Comparison of ENCODE assay signal across 9 cellular contexts in genomic region chr3:47780727-47781325, GRCh38. TPM values are rescaled to one million over a fixed set of nuclear protein-coding genes. Genes with fewer than 3 reads are reported as not detected.
DNase-seq lines count a peak whose midpoint lies in the region; ATAC-seq, FAIRE-seq and TF ChIP-seq lines count a peak whose summit lies in the region.
"Had no signal": no experiment of that assay in that cellular context is flagged by ENCODE, and none has a peak within 500 bp of the region (broad histone marks: within the 10 kb centered on the region; RNA-seq: fewer than 3 reads in every experiment).

No MANE protein-coding gene starts in this region.

- H3K4me3 ChIP-seq in MG63 (peak overlapping the region; percentile 77), K562 (peak overlapping the region; percentile 69), liver (ENCODE audit: low read depth in 1 of 3, low read length in 3 of 3) (peak overlapping the region; percentile 86 to 94 (median 88)), tibial nerve (peak overlapping the region; percentile 63 to 95 (median 82))

- in situ Hi-C loops in K562 (cut with MboI) = no loop called here

- CTCF ChIA-PET in activated naive CD4-positive, alpha-beta T cell treated with anti-CD3 and anti-CD28 coated beads for 36 hours (lab: Charles Lee) = no interaction called here
- CTCF ChIA-PET in K562 (lab: Yijun Ruan, JAX; ENCODE audit: low intra/inter-chr PET ratio) = no interaction called here

- POLR2A ChIA-PET in K562 (lab: Yijun Ruan, JAX) = interaction anchor here (0.6 to 1.5 kb wide), 9 partner anchors 9 to 308 kb away, joined by 3 to 14 read pairs (median 3); no protein-coding TSS in a partner anchor

- peak overlapping the region; percentile 95 for H3K4me3 Mint-ChIP-seq in activated naive CD4-positive, alpha-beta T cell treated with anti-CD3 and anti-CD28 coated beads for 36 hours

- no peaks in the 10 kb centered on the region for H3K27me3 ChIP-seq in MG63
- no peaks in the 10 kb centered on the region for H3K27me3 ChIP-seq in K562 (ENCODE audit: control insufficient read depth in 2 of 2, insufficient read depth in 2 of 2, low read length in 2 of 2)
- H3K27me3 ChIP-seq in liver (ENCODE audit: control insufficient read depth in 4 of 4, insufficient read depth in 4 of 4, low read length in 3 of 4) = no peaks in the 10 kb centered on the region
- no peaks in the 10 kb centered on the region for H3K27me3 ChIP-seq in tibial nerve

- peak overlapping the region; percentile 84 for H2AFZ ChIP-seq in K562 (ENCODE audit: low read depth, low read length)

- H3K79me2 ChIP-seq in K562 (ENCODE audit: control insufficient read depth, insufficient read depth, low read length) = peaks cover 68% of the 10 kb centered on the region

- H3K9me3 ChIP-seq in MG63 (no peaks in the 10 kb centered on the region), K562 (replicated peaks; ENCODE audit: control insufficient read depth, insufficient read depth, low read depth, low read length) (no peaks in the 10 kb centered on the region), liver (ENCODE audit: control insufficient read depth in 4 of 4, low read length in 3 of 4) (no peaks in the 10 kb centered on the region), tibial nerve (no peaks in the 10 kb centered on the region)

- H3K9ac ChIP-seq in K562 (ENCODE audit: insufficient read depth in 1 of 2, low read depth in 2 of 2, low read length in 2 of 2) = peak overlapping the region; percentile 94 to 99
- H3K9ac ChIP-seq in liver (ENCODE audit: low read depth in 1 of 2, low read length in 2 of 2) = peak overlapping the region; percentile 87 to 88

- 1% methylated on average over 17 of the region's 17 CpGs for WGBS in K562 (ENCODE audit: insufficient coverage, low coverage, missing lambda C conversion rate)
- WGBS in liver = under 1% methylated on average over 17 of the region's 17 CpGs
- 1 to 2% methylated on average over 17 of the region's 17 CpGs for WGBS in tibial nerve, 2 donors

- TSS peak; percentile 70 for BruUV-seq in K562 (replicated peaks; lab: Mats Ljungman, UMichigan)

- no peak for DNase-seq in activated naive CD4-positive, alpha-beta T cell treated with anti-CD3 and anti-CD28 coated beads for 36 hours
- no peak for DNase-seq in activated naive CD4-positive, alpha-beta T cell treated with anti-CD3 and anti-CD28 coated beads, Interleukin-2, amount 50 U/mL, for 16 hours
- DNase-seq in MG63 = no peak
- DNase-seq in K562 (ENCODE audit: extremely low read depth in 1 of 4, low spot score in 3 of 4) = peak in 1 of 4 experiments; percentile 26
- no peak for DNase-seq in tibial nerve (ENCODE audit: low spot score in 2 of 2)
- DNase-seq in iPS-NIHi7 (ENCODE audit: extremely low spot score) = no peak

- no peaks in the 10 kb centered on the region for H3K27me3 Mint-ChIP-seq in activated naive CD4-positive, alpha-beta T cell treated with anti-CD3 and anti-CD28 coated beads for 36 hours (ENCODE audit: low read depth)

- H4K20me1 ChIP-seq in K562 (replicated peaks; ENCODE audit: control insufficient read depth, insufficient read depth, low read length) = 0 out of 2 replicates have a peak, but pooled peaks cover 3% of the 10 kb centered on the region

- peaks cover 26% of the 10 kb centered on the region for H3K4me1 Mint-ChIP-seq in activated naive CD4-positive, alpha-beta T cell treated with anti-CD3 and anti-CD28 coated beads for 36 hours (ENCODE audit: low read depth)

- H3K36me3 ChIP-seq in MG63 (peaks cover 5% of the 10 kb centered on the region; the same call in 1 of the 2 replicates), K562 (ENCODE audit: control insufficient read depth, insufficient read depth, low read length) (peaks cover 31% of the 10 kb centered on the region), liver (ENCODE audit: control insufficient read depth in 4 of 4, insufficient read depth in 3 of 4, low read depth in 1 of 4, low read length in 3 of 4) (no peaks in the 10 kb centered on the region), tibial nerve (no peaks in the 10 kb centered on the region)

- no peaks in the 10 kb centered on the region for H3K9me3 Mint-ChIP-seq in activated naive CD4-positive, alpha-beta T cell treated with anti-CD3 and anti-CD28 coated beads for 36 hours

- TF ChIP-seq RAD21 in K562 (CRISPR knock-in tag; conservative IDR thresholded peaks at IDR 0.05 in 1 of 2, IDR thresholded peaks at IDR 0.05 in 1 of 2) = no peak
- no peak for TF ChIP-seq RAD21 in liver (IDR thresholded peaks at IDR 0.05)

- no peak for FAIRE-seq in K562 (lab: Jason Lieb, UNC)
- FAIRE-seq: islet of Langerhans had no signal

- H3K9me1 ChIP-seq in K562 (ENCODE audit: control insufficient read depth, insufficient read depth, low read length) = no peaks in the 10 kb centered on the region

- TF ChIP-seq POLR2A in K562 (conservative IDR thresholded peaks at IDR 0.05) (no peak), tibial nerve (IDR thresholded peaks at IDR 0.05) (no peak)

- TF ChIP-seq CTCF in K562 (IDR thresholded peaks at IDR 0.05 in 2 of 3, conservative IDR thresholded peaks at IDR 0.05 in 1 of 3; ENCODE audit: insufficient read depth in 2 of 3, low read depth in 1 of 3, low read length in 3 of 3) (no peak), liver (IDR thresholded peaks at IDR 0.05; ENCODE audit: low read depth, low read length, missing input control) (no peak), tibial nerve (IDR thresholded peaks at IDR 0.05) (no peak)

- H3K4me2 ChIP-seq in K562 (ENCODE audit: insufficient read depth, low read length) = peak overlapping the region; percentile 89

- H3K4me1 ChIP-seq in K562 (replicated peaks in 1 of 2; ENCODE audit: control insufficient read depth in 2 of 2, insufficient read depth in 2 of 2, low read length in 2 of 2) (peaks cover 16 to 23% of the 10 kb centered on the region in 2 experiments), liver (ENCODE audit: control insufficient read depth in 4 of 4, insufficient read depth in 4 of 4, low read length in 3 of 4) (peaks cover 5 to 27% (median 14%) of the 10 kb centered on the region in 4 donors), tibial nerve (peaks cover 0 to 40% (median 15%) of the 10 kb centered on the region in 4 donors)

- TF ChIP-seq EP300 in K562 (IDR thresholded peaks at IDR 0.05; ENCODE audit: low read length) = no peak
- no peak for TF ChIP-seq EP300 in tibial nerve (IDR thresholded peaks at IDR 0.05)

- peak; percentile 2; the same call in 2 of the 3 replicates for ATAC-seq in K562
- no peak for ATAC-seq in GM21723 (IDR thresholded peaks at IDR 0.05; ENCODE audit: unreplicated experiment)

- H3K27ac ChIP-seq in K562 (ENCODE audit: extremely low read depth, low read depth, low read length) (peak overlapping the region; percentile 98), liver (ENCODE audit: low read depth in 1 of 2, low read length in 2 of 2) (peak overlapping the region; percentile 99), tibial nerve (peak overlapping the region; percentile 87 to 98 (median 94))

- intact Hi-C loops in activated naive CD4-positive, alpha-beta T cell treated with anti-CD3 and anti-CD28 coated beads for 36 hours (cut with micrococcal nuclease) = loop anchor here (1.0 to 10.0 kb wide), 7 partner anchors 22 to 804 kb away; partner anchors contain the start of genes CCDC12, DHX30, ELP6 and KIF9
- intact Hi-C loops in K562 (cut with micrococcal nuclease) = loop anchor here (5.0 kb wide), 1 partner anchor 399 kb away; the partner anchor contains the start of gene PTPN23

- H3K27ac Mint-ChIP-seq in activated naive CD4-positive, alpha-beta T cell treated with anti-CD3 and anti-CD28 coated beads for 36 hours = peak overlapping the region; percentile 83

- H3K36me3 Mint-ChIP-seq in activated naive CD4-positive, alpha-beta T cell treated with anti-CD3 and anti-CD28 coated beads for 36 hours (ENCODE audit: low read depth) = peaks cover 7% of the 10 kb centered on the region

RNA-seq across cellular contexts. Expression of gene SMARCC1, which starts 0.9 kb away (rescaled TPM):
- 10 to 100 TPM; 82.5 to 84.5 TPM for total RNA-seq in activated naive CD4-positive, alpha-beta T cell treated with anti-CD3 and anti-CD28 coated beads for 36 hours
- 33.4 and 40.8 TPM in 2 replicates for total RNA-seq in MG63 (2014; rRNA removed; shearing (Covaris generic); ENCODE audit: low replicate concordance)
- total RNA-seq in K562 (2011; cell fraction: chromatin; rRNA removed; ENCODE audit: low replicate concordance) = 160 and 393 TPM in 2 replicates
- total RNA-seq in K562 (2011; cell fraction: nucleolus; rRNA removed) = 70.4 and 74.0 TPM in 2 replicates
- 125 and 187 TPM in 2 replicates for total RNA-seq in K562 (2011; cell fraction: nucleoplasm; rRNA removed)
- 66.0 and 72.2 TPM in 2 replicates for total RNA-seq in K562 (2014; rRNA removed)
- total RNA-seq in K562 (2014; rRNA removed; fragmentation: Illumina TruSeq; extraction: Trizol) = 91.3 and 111 TPM in 2 replicates
- 85.8 and 86.0 TPM in 2 replicates for total RNA-seq in K562 (2015; rRNA removed; fragmentation: Illumina TruSeq; extraction: Trizol)
- total RNA-seq in K562 (2021) = 195 and 199 TPM in 2 replicates
- 62.0 and 63.7 TPM in 2 replicates for polyA plus RNA-seq in K562 (2011; rRNA removed)
- 27.0 and 29.4 TPM in 2 replicates for polyA plus RNA-seq in K562 (2011; cell fraction: cytosol; rRNA removed)
- polyA plus RNA-seq in K562 (2011; cell fraction: nucleus; rRNA removed) = 54.6 and 73.8 TPM in 2 replicates
- polyA plus RNA-seq in K562 (2012) = 72.1 and 86.8 TPM in 2 replicates
- polyA plus RNA-seq in K562 (2014; fragmentation: Illumina TruSeq; extraction: Trizol) = 124 and 127 TPM in 2 replicates
- polyA plus RNA-seq in K562 (2014; fragmentation: Nextera tagmentation; extraction: Ambion mirVana) = 10 to 100 TPM; 20.7 to 40.5 TPM
- polyA plus RNA-seq in K562 (2014; rRNA removed) = 47.2 and 55.8 TPM in 2 replicates
- polyA minus RNA-seq in K562 (2011; rRNA and poly(A)+ RNA removed) = 146 and 210 TPM in 2 replicates
- 82.4 and 108 TPM in 2 replicates for polyA minus RNA-seq in K562 (2011; cell fraction: cytosol; rRNA and poly(A)+ RNA removed)
- polyA minus RNA-seq in K562 (2011; cell fraction: nucleus; rRNA and poly(A)+ RNA removed) = 43.5 and 71.9 TPM in 2 replicates
- 10 to 100 TPM; 16.7 to 19.8 TPM for total RNA-seq in liver
- polyA plus RNA-seq in liver = 1 to 10 TPM; 6.6 to 8.5 TPM
- total RNA-seq in tibial nerve = 10 to 100 TPM; 27.8 to 37.4 (median 36.1) TPM

RNA-seq across cellular contexts. Expression of gene DHX30, which starts 22.1 kb away (rescaled TPM):
- total RNA-seq in activated naive CD4-positive, alpha-beta T cell treated with anti-CD3 and anti-CD28 coated beads for 36 hours = 10 to 100 TPM; 65.6 to 69.9 TPM
- 32.9 and 60.1 TPM in 2 replicates for total RNA-seq in MG63 (2014; rRNA removed; shearing (Covaris generic); ENCODE audit: low replicate concordance)
- 284 and 628 TPM in 2 replicates for total RNA-seq in K562 (2011; cell fraction: chromatin; rRNA removed; ENCODE audit: low replicate concordance)
- 355 and 369 TPM in 2 replicates for total RNA-seq in K562 (2011; cell fraction: nucleolus; rRNA removed)
- total RNA-seq in K562 (2011; cell fraction: nucleoplasm; rRNA removed) = 282 and 303 TPM in 2 replicates
- total RNA-seq in K562 (2014; rRNA removed) = 144 and 154 TPM in 2 replicates
- 48.8 and 53.4 TPM in 2 replicates for total RNA-seq in K562 (2014; rRNA removed; fragmentation: Illumina TruSeq; extraction: Trizol)
- 79.0 and 82.5 TPM in 2 replicates for total RNA-seq in K562 (2015; rRNA removed; fragmentation: Illumina TruSeq; extraction: Trizol)
- 155 and 158 TPM in 2 replicates for total RNA-seq in K562 (2021)
- polyA plus RNA-seq in K562 (2011; rRNA removed) = 57.0 and 90.6 TPM in 2 replicates
- polyA plus RNA-seq in K562 (2011; cell fraction: cytosol; rRNA removed) = 80.2 and 129 TPM in 2 replicates
- 352 and 482 TPM in 2 replicates for polyA plus RNA-seq in K562 (2011; cell fraction: nucleus; rRNA removed)
- 75.3 and 81.4 TPM in 2 replicates for polyA plus RNA-seq in K562 (2012)
- polyA plus RNA-seq in K562 (2014; fragmentation: Illumina TruSeq; extraction: Trizol) = 83.6 and 100 TPM in 2 replicates
- 10 to 100 TPM; 12.3 to 14.2 TPM for polyA plus RNA-seq in K562 (2014; fragmentation: Nextera tagmentation; extraction: Ambion mirVana)
- polyA plus RNA-seq in K562 (2014; rRNA removed) = 104 and 113 TPM in 2 replicates
- polyA minus RNA-seq in K562 (2011; rRNA and poly(A)+ RNA removed) = 69.4 and 94.1 TPM in 2 replicates
- polyA minus RNA-seq in K562 (2011; cell fraction: cytosol; rRNA and poly(A)+ RNA removed) = 87.7 and 97.7 TPM in 2 replicates
- 141 and 156 TPM in 2 replicates for polyA minus RNA-seq in K562 (2011; cell fraction: nucleus; rRNA and poly(A)+ RNA removed)
- total RNA-seq in liver = 10 to 100 TPM; 30.4 to 39.9 TPM
- polyA plus RNA-seq in liver = 10 to 100 TPM; 18.3 to 22.1 TPM
- 10 to 100 TPM; 71.9 to 86.4 (median 78.8) TPM for total RNA-seq in tibial nerve
